12 cellular contexts compared by ENCODE assay signal in the genomic region with DNA sequence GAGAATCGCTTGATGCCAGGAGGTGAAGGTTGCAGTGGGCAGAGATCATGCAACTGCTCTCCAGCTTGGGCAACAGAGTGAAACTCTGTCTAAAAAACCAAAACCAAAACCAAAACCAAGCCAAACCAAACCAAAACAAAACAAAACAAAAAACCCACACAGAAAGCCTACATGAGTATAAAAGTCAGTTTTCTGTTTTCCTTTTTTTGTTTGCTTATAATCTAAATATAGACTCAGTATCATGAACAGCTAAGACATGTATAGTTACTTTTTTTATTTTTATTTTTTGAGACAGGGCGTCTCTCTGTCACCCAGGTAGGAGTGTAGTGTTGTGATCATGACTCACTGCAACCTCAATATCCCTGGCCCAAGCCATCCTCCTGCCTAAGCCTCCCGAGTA. TPM values are rescaled to one million over a fixed set of nuclear protein-coding genes. Genes with fewer than 3 reads are reported as not detected.
DNase-seq lines count a peak whose midpoint lies in the region; ATAC-seq lines count a peak whose summit lies in the region.
"Had no signal": no experiment of that assay in that cellular context is flagged by ENCODE, and none has a peak within 500 bp of the region (broad histone marks: within the 10 kb centered on the region; RNA-seq: fewer than 3 reads in every experiment).

No MANE protein-coding gene starts in this region.

- H3K27me3 Mint-ChIP-seq in activated T-helper 17 cell treated with anti-CD3 and anti-CD28 coated beads, Interleukin-2, amount 50 U/mL, for 72 hours = no peaks in the 10 kb centered on the region
- H3K27me3 Mint-ChIP-seq: activated naive CD4-positive, alpha-beta T cell treated with anti-CD3 and anti-CD28 coated beads, Interleukin-2, amount 50 U/mL, for 24 hours had no signal

- peaks cover 17% of the 10 kb centered on the region for H3K4me1 Mint-ChIP-seq in activated T-helper 17 cell treated with anti-CD3 and anti-CD28 coated beads, Interleukin-2, amount 50 U/mL, for 72 hours

- H3K4me3 ChIP-seq in MG63 = no peak overlapping the region

- peak; percentile 85 for ATAC-seq in GM18858 (IDR thresholded peaks at IDR 0.05; ENCODE audit: unreplicated experiment)
- peak; percentile 56 for ATAC-seq in GM21381 (IDR thresholded peaks at IDR 0.05; ENCODE audit: unreplicated experiment)
- ATAC-seq in HG03135 (IDR thresholded peaks at IDR 0.05; ENCODE audit: unreplicated experiment) = peak; percentile 60
- peak; percentile 69 for ATAC-seq in activated T-helper 17 cell treated with anti-CD3 and anti-CD28 coated beads, Interleukin-2, amount 50 U/mL, for 72 hours (replicated peaks)
- ATAC-seq: right cardiac atrium had no signal

- no peaks in the 10 kb centered on the region for H3K9me3 Mint-ChIP-seq in activated T-helper 17 cell treated with anti-CD3 and anti-CD28 coated beads, Interleukin-2, amount 50 U/mL, for 72 hours
- H3K9me3 Mint-ChIP-seq: activated naive CD4-positive, alpha-beta T cell treated with anti-CD3 and anti-CD28 coated beads, Interleukin-2, amount 50 U/mL, for 24 hours had no signal

- DNase-seq in foreskin melanocyte (no peak), NCI-H774 (lab: John Stamatoyannopoulos, UW) (no peak), MG63 (no peak)
- DNase-seq in stimulated activated CD4-positive, alpha-beta T cell treated with anti-CD3 and anti-CD28 coated beads, Interleukin-1b, Interleukin-23, amount 100 ng/mL, for 48 hours = no peak
- DNase-seq: dermis blood vessel endothelial cell, NCI-H1694 treated with DMSO at 0.1 percent for 48 hours, right cardiac atrium had no signal

- peak overlapping the region; percentile 86 for H3K27ac Mint-ChIP-seq in activated T-helper 17 cell treated with anti-CD3 and anti-CD28 coated beads, Interleukin-2, amount 50 U/mL, for 72 hours
- H3K27ac Mint-ChIP-seq: activated naive CD4-positive, alpha-beta T cell treated with anti-CD3 and anti-CD28 coated beads, Interleukin-2, amount 50 U/mL, for 24 hours had no signal

- no peaks in the 10 kb centered on the region for H3K9me3 ChIP-seq in MG63

- no peaks in the 10 kb centered on the region for H3K36me3 Mint-ChIP-seq in activated T-helper 17 cell treated with anti-CD3 and anti-CD28 coated beads, Interleukin-2, amount 50 U/mL, for 72 hours (ENCODE audit: low read depth)
- H3K36me3 Mint-ChIP-seq: activated naive CD4-positive, alpha-beta T cell treated with anti-CD3 and anti-CD28 coated beads, Interleukin-2, amount 50 U/mL, for 24 hours had no signal

- H3K36me3 ChIP-seq in MG63 = no peaks in the 10 kb centered on the region

- H3K4me3 Mint-ChIP-seq in activated T-helper 17 cell treated with anti-CD3 and anti-CD28 coated beads, Interleukin-2, amount 50 U/mL, for 72 hours = peak overlapping the region; percentile 69
- H3K4me3 Mint-ChIP-seq: activated naive CD4-positive, alpha-beta T cell treated with anti-CD3 and anti-CD28 coated beads, Interleukin-2, amount 50 U/mL, for 24 hours had no signal

- H3K27me3 ChIP-seq in MG63 = no peaks in the 10 kb centered on the region

RNA-seq across cellular contexts. Expression of a gene that starts 16.8 kb away (rescaled TPM):
- 100 to 1,000 TPM in 1 of 2 donors, 10 to 100 TPM in 1; 99.7 to 149 TPM for total RNA-seq in activated T-helper 17 cell treated with anti-CD3 and anti-CD28 coated beads, Interleukin-2, amount 50 U/mL, for 72 hours
- total RNA-seq in MG63 (2014; rRNA removed; shearing (Covaris generic); ENCODE audit: low replicate concordance) = 52.9 and 71.2 TPM in 2 replicates
